ENCODE assay signal across 32 cellular contexts in genomic region chr5:115699967-115700366, GRCh38.
"Had no signal": no experiment of that assay in that cellular context is flagged by ENCODE, and none has a peak within 500 bp of the region (broad histone marks: within the 10 kb centered on the region; RNA-seq: fewer than 3 reads in every experiment).

No MANE protein-coding gene starts in this region.

- H3K9me3 ChIP-seq: ascending aorta had no signal

- H3K4me3 ChIP-seq: ascending aorta, cardiac muscle cell had no signal

- DNase-seq: activated B cell treated with CpG ODN at 0.5 μM for 24 hours; activated CD4-positive, alpha-beta memory T cell treated with anti-CD3 and anti-CD28 coated beads for 36 hours; activated CD4-positive, alpha-beta T cell treated with anti-CD3 and anti-CD28 coated beads for 4 hours; activated CD4-positive, alpha-beta T cell treated with anti-CD3 and anti-CD28 coated beads, Interleukin-2, amount 10 ng/mL, durations not matched to agents 24 days and 14 days; activated CD4-positive, alpha-beta T cell treated with anti-CD3 and anti-CD28 coated beads, Interleukin-2, amount 50 U/mL, for 1 hour; activated CD4-positive, alpha-beta T cell treated with anti-CD3 and anti-CD28 coated beads, Interleukin-2, amount 50 U/mL, for 4 hours; activated CD4-positive, CD25-positive, alpha-beta regulatory T cell treated with anti-CD3 and anti-CD28 coated beads, Interleukin-2, amount 50 U/mL, for 72 hours; activated CD8-positive, alpha-beta memory T cell treated with anti-CD3 and anti-CD28 coated beads, Interleukin-2, amount 50 U/mL, for 4 hours; activated CD8-positive, alpha-beta T cell treated with anti-CD3 and anti-CD28 coated beads for 36 hours; activated effector memory CD4-positive, alpha-beta T cell treated with anti-CD3 and anti-CD28 coated beads, Interleukin-2, amount 50 U/mL, for 16 hours; activated gamma-delta T cell treated with Interleukin-2 at 50 U/mL for 16 hours; activated naive CD4-positive, alpha-beta T cell; activated naive CD4-positive, alpha-beta T cell treated with anti-CD3 and anti-CD28 coated beads, Interleukin-2, amount 10 ng/mL, durations not matched to agents 7 days and 5 days; activated naive CD8-positive, alpha-beta T cell treated with anti-CD3 and anti-CD28 coated beads for 36 hours; activated T-cell treated with anti-CD3 and anti-CD28 coated beads for 4 hours; activated T-cell treated with anti-CD3 and anti-CD28 coated beads, Interleukin-2, amount 50 U/mL, for 1 hour; activated T-cell treated with anti-CD3 and anti-CD28 coated beads, Interleukin-2, amount 50 U/mL, for 4 hours; activated T-cell treated with anti-CD3 and anti-CD28 coated beads, Interleukin-2, amount 50 U/mL, for 72 hours; amygdala; anterior cingulate cortex; caudate nucleus; cerebellar nuclear complex; T-helper 1 cell; T-helper 2 cell; T-helper 9 cell had no signal

- FAIRE-seq: bronchial epithelial cell, TTC549 had no signal

- H3K4me1 ChIP-seq: ascending aorta had no signal

- H3K36me3 ChIP-seq: ascending aorta, cardiac muscle cell had no signal

- ATAC-seq: activated CD8-positive, alpha-beta T cell treated with anti-CD3 and anti-CD28 coated beads for 36 hours; activated naive CD4-positive, alpha-beta T cell treated with anti-CD3 and anti-CD28 coated beads, Interleukin-2, amount 50 U/mL, for 72 hours; activated T-cell treated with anti-CD3 and anti-CD28 coated beads, Interleukin-2, amount 50 U/mL, for 4 hours; activated T-cell treated with anti-CD3 and anti-CD28 coated beads, Interleukin-2, amount 50 U/mL, for 72 hours; activated T-helper 17 cell treated with anti-CD3 and anti-CD28 coated beads, Interleukin-2, amount 50 U/mL, for 72 hours had no signal

- H3K27ac ChIP-seq: ascending aorta, cardiac muscle cell, VCaP had no signal

- H3K27me3 ChIP-seq: ascending aorta, cardiac muscle cell had no signal
